Comparison of ENCODE assay signal across 9 cellular contexts in genomic region chr1:154352581-154353459, GRCh38. TPM values are rescaled to one million over a fixed set of nuclear protein-coding genes. Genes with fewer than 3 reads are reported as not detected.
A peak's percentile ranks its signal among the peaks of the same experiment; 100 is the strongest.
DNase-seq lines count a peak whose midpoint lies in the region; ATAC-seq and TF ChIP-seq lines count a peak whose summit lies in the region.
"Had no signal": no experiment of that assay in that cellular context is flagged by ENCODE, and none has a peak within 500 bp of the region (broad histone marks: within the 10 kb centered on the region; RNA-seq: fewer than 3 reads in every experiment).

No MANE protein-coding gene starts in this region.

- H3K4me3 Mint-ChIP-seq in activated T-cell treated with anti-CD3 and anti-CD28 coated beads, Interleukin-2, amount 50 U/mL, for 72 hours: peak overlapping the region; percentile 78 to 93
- peak overlapping the region; percentile 78 to 99 (median 91) for H3K4me3 Mint-ChIP-seq in naive thymus-derived CD8-positive, alpha-beta T cell

- peaks cover 32% of the 10 kb centered on the region for H3K4me1 Mint-ChIP-seq in activated T-cell treated with anti-CD3 and anti-CD28 coated beads, Interleukin-2, amount 50 U/mL, for 72 hours (ENCODE audit: low read depth)
- peaks cover 28 to 63% (median 48%) of the 10 kb centered on the region in 4 donors for H3K4me1 Mint-ChIP-seq in naive thymus-derived CD8-positive, alpha-beta T cell

- H3K27me3 ChIP-seq in upper lobe of right lung: no peaks in the 10 kb centered on the region

- H3K36me3 ChIP-seq in upper lobe of right lung: peaks cover 16% of the 10 kb centered on the region

- POLR2A ChIA-PET in naive thymus-derived CD8-positive, alpha-beta T cell (lab: Charles Lee): interaction anchor here (0.7 to 16.2 kb wide), 9 partner anchors 10 to 821 kb away, joined by 3 to 358 read pairs (median 5); partner anchors contain the start of gene ATP8B2

- peaks cover 28% of the 10 kb centered on the region for H3K4me1 ChIP-seq in upper lobe of right lung

- peak overlapping the region; percentile 32 for H3K27ac Mint-ChIP-seq in activated T-cell treated with anti-CD3 and anti-CD28 coated beads, Interleukin-2, amount 50 U/mL, for 72 hours
- peak overlapping the region; percentile 86 to 96 (median 90) for H3K27ac Mint-ChIP-seq in naive thymus-derived CD8-positive, alpha-beta T cell

- peak overlapping the region; percentile 21 for H3K4me3 ChIP-seq in fibroblast of pulmonary artery (replicated peaks; ENCODE audit: low read depth, low read length)
- peak overlapping the region; percentile 45 for H3K4me3 ChIP-seq in upper lobe of right lung
- H3K4me3 ChIP-seq: A549 had no signal

- no peaks in the 10 kb centered on the region for H3K9me3 ChIP-seq in upper lobe of right lung
- H3K9me3 ChIP-seq: A549 had no signal

- no peaks in the 10 kb centered on the region for H3K9me3 Mint-ChIP-seq in activated T-cell treated with anti-CD3 and anti-CD28 coated beads, Interleukin-2, amount 50 U/mL, for 72 hours
- no peaks in the 10 kb centered on the region for H3K9me3 Mint-ChIP-seq in naive thymus-derived CD8-positive, alpha-beta T cell

- TF ChIP-seq CTCF in fibroblast of pulmonary artery (IDR thresholded peaks at IDR 0.05; ENCODE audit: low read length, missing control alignments) (no peak), upper lobe of right lung (IDR thresholded peaks at IDR 0.05) (no peak)

- peak overlapping the region; percentile 77 for H3K27ac ChIP-seq in upper lobe of right lung
- H3K27ac ChIP-seq: A549 had no signal

- DNase-seq in NCI-H1092 treated with DMSO at 0.1 percent for 48 hours (lab: John Stamatoyannopoulos, UW) (peak; percentile 30), NCI-H1092 (lab: John Stamatoyannopoulos, UW) (no peak), NCI-H69 (lab: John Stamatoyannopoulos, UW) (peak; percentile 84), fibroblast of pulmonary artery (ENCODE audit: low read depth) (peak; percentile 60), upper lobe of right lung (peak; percentile 83), NCI-H2029 (lab: John Stamatoyannopoulos, UW) (no peak)
- peak; percentile 59 to 61 for DNase-seq in activated T-cell treated with anti-CD3 and anti-CD28 coated beads, Interleukin-2, amount 50 U/mL, for 72 hours
- peak in 8 of 10 donors; percentile 25 to 72 (median 40) for DNase-seq in naive thymus-derived CD8-positive, alpha-beta T cell

- H3K36me3 Mint-ChIP-seq in activated T-cell treated with anti-CD3 and anti-CD28 coated beads, Interleukin-2, amount 50 U/mL, for 72 hours (ENCODE audit: insufficient read depth in 2 of 2): peaks cover 0 to 8% of the 10 kb centered on the region in 2 donors
- peaks cover 0 to 25% (median 5%) of the 10 kb centered on the region in 3 donors for H3K36me3 Mint-ChIP-seq in naive thymus-derived CD8-positive, alpha-beta T cell

- ATAC-seq in activated T-cell treated with anti-CD3 and anti-CD28 coated beads, Interleukin-2, amount 50 U/mL, for 72 hours (replicated peaks in 1 of 2): peak; percentile 78 to 79
- ATAC-seq in naive thymus-derived CD8-positive, alpha-beta T cell: peak; percentile 81 to 83
- ATAC-seq in upper lobe of right lung: peak; percentile 85

- no peaks in the 10 kb centered on the region for H3K27me3 Mint-ChIP-seq in activated T-cell treated with anti-CD3 and anti-CD28 coated beads, Interleukin-2, amount 50 U/mL, for 72 hours (ENCODE audit: low read depth)
- H3K27me3 Mint-ChIP-seq in naive thymus-derived CD8-positive, alpha-beta T cell: peaks cover 0 to 8% (median 0%) of the 10 kb centered on the region in 5 donors

- intact Hi-C loops in upper lobe of right lung (cut with DNase I): no loop called here

RNA-seq across cellular contexts. Expression of gene ATP8B2, which starts 27.5 kb away (rescaled TPM):
- total RNA-seq in activated T-cell treated with anti-CD3 and anti-CD28 coated beads, Interleukin-2, amount 50 U/mL, for 72 hours: 10 to 100 TPM; 37.4 to 52.6 TPM
- 100 to 1,000 TPM; 111 to 114 TPM for total RNA-seq in naive thymus-derived CD8-positive, alpha-beta T cell
- 10 to 100 TPM; 48.5 to 65.1 (median 55.6) TPM for polyA plus RNA-seq in naive thymus-derived CD8-positive, alpha-beta T cell
- 35.2 TPM for total RNA-seq in upper lobe of right lung

RNA-seq across cellular contexts. Expression of gene AQP10, which starts 31.9 kb away (rescaled TPM):
- not detected for total RNA-seq in activated T-cell treated with anti-CD3 and anti-CD28 coated beads, Interleukin-2, amount 50 U/mL, for 72 hours
- total RNA-seq in naive thymus-derived CD8-positive, alpha-beta T cell: not detected
- not detected for polyA plus RNA-seq in naive thymus-derived CD8-positive, alpha-beta T cell
- total RNA-seq in upper lobe of right lung: 0.64 TPM
- polyA plus RNA-seq: A549 had no signal

RNA-seq across cellular contexts. Expression of gene IL6R, which starts 52.3 kb away (rescaled TPM):
- 10 to 100 TPM in 1 of 2 donors, 1 to 10 TPM in 1; 5.7 to 12.6 TPM for total RNA-seq in activated T-cell treated with anti-CD3 and anti-CD28 coated beads, Interleukin-2, amount 50 U/mL, for 72 hours
- total RNA-seq in naive thymus-derived CD8-positive, alpha-beta T cell: 10 to 100 TPM; 44.4 to 49.9 TPM
- 10 to 100 TPM; 20.1 to 44.1 (median 28.4) TPM for polyA plus RNA-seq in naive thymus-derived CD8-positive, alpha-beta T cell
- 60.2 TPM for total RNA-seq in upper lobe of right lung

Comparison
In these comparisons a context has a peak if more than half of its experiments do, and no peak if none do; other contexts are left out.
1. DNase-seq: peak in NCI-H1092 treated with DMSO at 0.1 percent for 48 hours (single experiment), NCI-H69 (single experiment), activated T-cell treated with anti-CD3 and anti-CD28 coated beads, Interleukin-2, amount 50 U/mL, for 72 hours (2 of 2), fibroblast of pulmonary artery (single experiment), naive thymus-derived CD8-positive, alpha-beta T cell (8 of 10) and upper lobe of right lung (single experiment); none in NCI-H1092 (single experiment) and NCI-H2029 (single experiment).
2. Peak in every context shown above with its lines, with median percentiles within 50 percentile points of each other: ATAC-seq.